Comparison of ENCODE assay signal across 29 cellular contexts in genomic region chr4:110449947-110450346, GRCh38. TPM values are rescaled to one million over a fixed set of nuclear protein-coding genes. Genes with fewer than 3 reads are reported as not detected.
"Had no signal": no experiment of that assay in that cellular context is flagged by ENCODE, and none has a peak within 500 bp of the region (broad histone marks: within the 10 kb centered on the region; RNA-seq: fewer than 3 reads in every experiment).

No MANE protein-coding gene starts in this region.

- ATAC-seq: activated CD8-positive, alpha-beta memory T cell treated with anti-CD3 and anti-CD28 coated beads, Interleukin-2, amount 10 ng/mL, durations not matched to agents 7 days and 5 days; activated CD8-positive, alpha-beta T cell treated with anti-CD3 and anti-CD28 coated beads, Interleukin-2, amount 10 ng/mL, durations not matched to agents 7 days and 5 days; activated naive CD8-positive, alpha-beta T cell treated with anti-CD3 and anti-CD28 coated beads, Interleukin-2, amount 50 U/mL, for 24 hours; lower lobe of right lung; natural killer cell treated with Interleukin-12 subunit alpha and Interleukin-12 subunit beta and Interleukin-15 and Interleukin-18, amount 100 ng/mL, for 72 hours; SK-N-SH treated with all-trans-retinoic acid at 6 μM for 48 hours; T-helper 17 cell had no signal

- H3K27me3 ChIP-seq: esophagus squamous epithelium, testis, uterus had no signal

- DNase-seq: activated B cell treated with CpG ODN at 0.5 μM for 24 hours; activated CD8-positive, alpha-beta memory T cell treated with anti-CD3 and anti-CD28 coated beads, Interleukin-2, amount 10 ng/mL, durations not matched to agents 7 days and 5 days; activated CD8-positive, alpha-beta T cell treated with anti-CD3 and anti-CD28 coated beads, Interleukin-2, amount 10 ng/mL, durations not matched to agents 7 days and 5 days; activated naive CD8-positive, alpha-beta T cell treated with anti-CD3 and anti-CD28 coated beads, Interleukin-2, amount 50 U/mL, for 24 hours; activated T-cell treated with anti-CD3 and anti-CD28 coated beads, Interleukin-2, amount 50 U/mL, for 48 hours; amygdala; central memory CD4-positive, alpha-beta T cell; effector CD8-positive, alpha-beta T cell; esophagus squamous epithelium; foreskin melanocyte; islet precursor cell; lower lobe of right lung; mesenchymal stem cell; retina; stimulated activated CD4-positive, alpha-beta T cell treated with anti-CD3 and anti-CD28 coated beads, Interleukin-15, amount 100 ng/mL, for 24 hours; stimulated activated CD4-positive, alpha-beta T cell treated with anti-CD3 and anti-CD28 coated beads, Interleukin-2, amount 100 ng/mL, for 24 hours; stimulated activated naive CD4-positive, alpha-beta T cell treated with Interleukin-2 at 50 U/mL for 16 hours; T-helper 17 cell; T1000; testis; trophoblast cell; uterus had no signal

- H3K27me3 Mint-ChIP-seq: activated B cell treated with CpG ODN at 0.5 μM for 24 hours; activated naive CD8-positive, alpha-beta T cell treated with anti-CD3 and anti-CD28 coated beads, Interleukin-2, amount 50 U/mL, for 24 hours; progenitor cell of endocrine pancreas had no signal

- H3K36me3 ChIP-seq: esophagus squamous epithelium, lower lobe of right lung, uterus had no signal

- H3K4me1 ChIP-seq: esophagus squamous epithelium, lower lobe of right lung, testis, uterus had no signal

- FAIRE-seq: endometrium had no signal

- H3K4me1 Mint-ChIP-seq: activated B cell treated with CpG ODN at 0.5 μM for 24 hours; activated CD8-positive, alpha-beta memory T cell treated with anti-CD3 and anti-CD28 coated beads, Interleukin-2, amount 10 ng/mL, durations not matched to agents 7 days and 5 days; activated naive CD4-positive, alpha-beta T cell treated with anti-CD3 and anti-CD28 coated beads, Interleukin-2, amount 50 U/mL, for 24 hours; activated naive CD8-positive, alpha-beta T cell treated with anti-CD3 and anti-CD28 coated beads, Interleukin-2, amount 50 U/mL, for 24 hours; T-helper 17 cell had no signal

- H3K9me3 Mint-ChIP-seq: activated B cell treated with CpG ODN at 0.5 μM for 24 hours; activated naive CD4-positive, alpha-beta T cell treated with anti-CD3 and anti-CD28 coated beads, Interleukin-2, amount 50 U/mL, for 24 hours; activated naive CD8-positive, alpha-beta T cell treated with anti-CD3 and anti-CD28 coated beads, Interleukin-2, amount 50 U/mL, for 24 hours; activated T-helper 2 cell treated with anti-CD3 and anti-CD28 coated beads, Interferon-gamma antibody, Interleukin-2, Interleukin-4, amounts not matched to agents 10 μg/mL and 5 μg/mL and 100 μg/mL, durations not matched to agents 14 hours and 24 hours and 36 hours; natural killer cell treated with Interleukin-12 subunit alpha and Interleukin-12 subunit beta and Interleukin-15 and Interleukin-18, amount 100 ng/mL, for 72 hours had no signal

- H3K27ac Mint-ChIP-seq: activated B cell treated with CpG ODN at 0.5 μM for 24 hours; activated CD8-positive, alpha-beta memory T cell treated with anti-CD3 and anti-CD28 coated beads, Interleukin-2, amount 10 ng/mL, durations not matched to agents 7 days and 5 days; activated CD8-positive, alpha-beta T cell treated with anti-CD3 and anti-CD28 coated beads, Interleukin-2, amount 10 ng/mL, durations not matched to agents 7 days and 5 days; activated naive CD4-positive, alpha-beta T cell treated with anti-CD3 and anti-CD28 coated beads, Interleukin-2, amount 50 U/mL, for 24 hours; activated naive CD8-positive, alpha-beta T cell treated with anti-CD3 and anti-CD28 coated beads, Interleukin-2, amount 50 U/mL, for 24 hours; activated T-helper 2 cell treated with anti-CD3 and anti-CD28 coated beads, Interferon-gamma antibody, Interleukin-2, Interleukin-4, amounts not matched to agents 10 μg/mL and 5 μg/mL and 100 μg/mL, durations not matched to agents 14 hours and 24 hours and 36 hours; natural killer cell treated with Interleukin-12 subunit alpha and Interleukin-12 subunit beta and Interleukin-15 and Interleukin-18, amount 100 ng/mL, for 72 hours; progenitor cell of endocrine pancreas; T-helper 17 cell had no signal

- H3K27ac ChIP-seq: epithelial cell of prostate, esophagus squamous epithelium, lower lobe of right lung, testis, uterus had no signal

- H3K4me3 Mint-ChIP-seq: activated B cell treated with CpG ODN at 0.5 μM for 24 hours; activated CD8-positive, alpha-beta memory T cell treated with anti-CD3 and anti-CD28 coated beads, Interleukin-2, amount 10 ng/mL, durations not matched to agents 7 days and 5 days; activated CD8-positive, alpha-beta T cell treated with anti-CD3 and anti-CD28 coated beads, Interleukin-2, amount 10 ng/mL, durations not matched to agents 7 days and 5 days; activated naive CD4-positive, alpha-beta T cell treated with anti-CD3 and anti-CD28 coated beads, Interleukin-2, amount 50 U/mL, for 24 hours; activated naive CD8-positive, alpha-beta T cell treated with anti-CD3 and anti-CD28 coated beads, Interleukin-2, amount 50 U/mL, for 24 hours; natural killer cell treated with Interleukin-12 subunit alpha and Interleukin-12 subunit beta and Interleukin-15 and Interleukin-18, amount 100 ng/mL, for 72 hours; T-helper 17 cell had no signal

- H3K36me3 Mint-ChIP-seq: activated CD8-positive, alpha-beta memory T cell treated with anti-CD3 and anti-CD28 coated beads, Interleukin-2, amount 10 ng/mL, durations not matched to agents 7 days and 5 days; activated naive CD4-positive, alpha-beta T cell treated with anti-CD3 and anti-CD28 coated beads, Interleukin-2, amount 50 U/mL, for 24 hours; natural killer cell treated with Interleukin-12 subunit alpha and Interleukin-12 subunit beta and Interleukin-15 and Interleukin-18, amount 100 ng/mL, for 72 hours had no signal

- H3K9me3 ChIP-seq: esophagus squamous epithelium, lower lobe of right lung, testis, uterus had no signal

- H3K4me3 ChIP-seq: esophagus squamous epithelium, lower lobe of right lung, testis, uterus had no signal

RNA-seq across cellular contexts. Expression of gene ENPEP, which starts 26.0 kb away (rescaled TPM):
- total RNA-seq: activated B cell treated with CpG ODN at 0.5 μM for 24 hours, T-helper 17 cell had no signal
